In genomic region chr9:127308559-127309429, GRCh38 we compare ENCODE assay signal across 15 cellular contexts. TPM values are rescaled to one million over a fixed set of nuclear protein-coding genes. Genes with fewer than 3 reads are reported as not detected.
A peak's percentile ranks its signal among the peaks of the same experiment; 100 is the strongest.
DNase-seq lines count a peak whose midpoint lies in the region; TF ChIP-seq lines count a peak whose summit lies in the region.
"Had no signal": no experiment of that assay in that cellular context is flagged by ENCODE, and none has a peak within 500 bp of the region (broad histone marks: within the 10 kb centered on the region; RNA-seq: fewer than 3 reads in every experiment).

No MANE protein-coding gene starts in this region.

- peak overlapping the region; percentile 34 for H3K27ac Mint-ChIP-seq in MCF 10A (ENCODE audit: low read depth, unreplicated experiment)

- no peak overlapping the region for H3K4me3 Mint-ChIP-seq in MCF 10A (ENCODE audit: unreplicated experiment)

- H3K9me3 ChIP-seq in mammary epithelial cell (replicated peaks; ENCODE audit: insufficient read depth, low read length) (no peaks in the 10 kb centered on the region), adipocyte (ENCODE audit: control insufficient read depth, low read length) (no peaks in the 10 kb centered on the region), uterus (no peaks in the 10 kb centered on the region)
- H3K9me3 ChIP-seq: ovary, upper lobe of left lung had no signal

- POLR2A ChIA-PET in MCF 10A (lab: Yijun Ruan, JAX) = interaction anchor here (0.6 to 2.3 kb wide), 10 partner anchors 10 to 435 kb away, joined by 3 to 9 read pairs (median 4); partner anchors contain the start of genes LRSAM1, RPL12 and SLC2A8

- no peak overlapping the region for H3K4me2 ChIP-seq in mammary epithelial cell (ENCODE audit: insufficient read depth, low read depth, low read length)

- whole genome bisulfite sequencing in mammary epithelial cell (ENCODE audit: low coverage, missing lambda C conversion rate) = 84% methylated on average over 3 of the region's 3 CpGs

- TF ChIP-seq POLR2A in uterus (IDR thresholded peaks at IDR 0.05) = no peak

- H3K27ac ChIP-seq in mammary epithelial cell (ENCODE audit: insufficient read depth, low read depth, low read length) (no peak overlapping the region), uterus (peak overlapping the region; percentile 32 to 50)
- H3K27ac ChIP-seq: ovary, upper lobe of left lung had no signal

- no peak overlapping the region for H2AFZ ChIP-seq in mammary epithelial cell (ENCODE audit: low read depth, low read length)

- H3K27me3 Mint-ChIP-seq in MCF 10A (ENCODE audit: insufficient read depth, unreplicated experiment) = no peaks in the 10 kb centered on the region

- no peaks in the 10 kb centered on the region for H4K20me1 ChIP-seq in mammary epithelial cell (ENCODE audit: insufficient read depth, low read length)

- H3K79me2 ChIP-seq in mammary epithelial cell (ENCODE audit: insufficient read depth, low read length) = no peaks in the 10 kb centered on the region

- no peak for TF ChIP-seq CTCF in MCF 10A (IDR thresholded peaks at IDR 0.05; ENCODE audit: unreplicated experiment)
- TF ChIP-seq CTCF in mammary epithelial cell (conservative IDR thresholded peaks at IDR 0.05 in 1 of 2, IDR thresholded peaks at IDR 0.05 in 1 of 2; ENCODE audit: extremely low read depth in 1 of 2, insufficient read depth in 1 of 2, low read depth in 1 of 2, low read length in 2 of 2) = no peak
- no peak for TF ChIP-seq CTCF in uterus (IDR thresholded peaks at IDR 0.05)

- H3K27me3 ChIP-seq in mammary epithelial cell (ENCODE audit: insufficient read depth, low read length) (no peaks in the 10 kb centered on the region), adipocyte (replicated peaks; ENCODE audit: control insufficient read depth, insufficient read depth, low read length) (peaks cover 14% of the 10 kb centered on the region), uterus (no peaks in the 10 kb centered on the region)
- H3K27me3 ChIP-seq: ovary, upper lobe of left lung had no signal

- CTCF ChIA-PET in MCF 10A (lab: Yijun Ruan, JAX) (interaction anchor here (0.6 to 1.7 kb wide), 3 partner anchors 12 to 104 kb away, joined by 3 to 10 read pairs (median 4); partner anchors contain the start of gene SLC2A8), mammary epithelial cell (lab: Charles Lee; ENCODE audit: low non-redundant PET) (no interaction called here)

- peaks cover 2% of the 10 kb centered on the region for H3K36me3 Mint-ChIP-seq in MCF 10A (ENCODE audit: insufficient read depth, unreplicated experiment)

- in situ Hi-C loops in mammary epithelial cell (cut with MboI; ENCODE audit: low sequenced_read_pairs in 2 of 2) = no loop called here

- dilution Hi-C loops in mammary epithelial cell (cut with HindIII; ENCODE audit: low sequenced_read_pairs) = no loop called here

- intact Hi-C loops in MCF 10A (cut with micrococcal nuclease) = no loop called here
- intact Hi-C loops in mammary epithelial cell (cut with micrococcal nuclease) = no loop called here
- intact Hi-C loops in uterus (cut with DNase I; ENCODE audit: low total_unique reads) = no loop called here

- peaks cover 23% of the 10 kb centered on the region for H3K4me1 Mint-ChIP-seq in MCF 10A (ENCODE audit: insufficient read depth, unreplicated experiment)

- BruUV-seq in MCF 10A (replicated peaks; lab: Mats Ljungman, UMichigan) = no TSS peak
- no TSS peak for BruUV-seq in mammary epithelial cell (replicated peaks; lab: Mats Ljungman, UMichigan)

- no peaks in the 10 kb centered on the region for H3K9me3 Mint-ChIP-seq in MCF 10A (ENCODE audit: unreplicated experiment)

- H3K4me3 ChIP-seq in mammary epithelial cell (replicated peaks in 1 of 3; ENCODE audit: insufficient read depth in 1 of 3, low read depth in 2 of 3, low read length in 3 of 3) = no peak overlapping the region
- no peak overlapping the region for H3K4me3 ChIP-seq in adipocyte (ENCODE audit: low read length)
- no peak overlapping the region for H3K4me3 ChIP-seq in uterus
- H3K4me3 ChIP-seq: ovary, upper lobe of left lung had no signal

- peak; percentile 60 for DNase-seq in MCF 10A (ENCODE audit: unreplicated experiment)
- DNase-seq in mammary epithelial cell = no peak
- peak; percentile 87 for DNase-seq in adipocyte (ENCODE audit: low read depth)
- peak; percentile 53 for DNase-seq in globus pallidus (ENCODE audit: low spot score)
- no peak for DNase-seq in uterus
- DNase-seq in activated CD8-positive, alpha-beta memory T cell treated with anti-CD3 and anti-CD28 coated beads, Interleukin-2, amount 50 U/mL, for 4 hours = no peak
- DNase-seq in stimulated activated CD4-positive, alpha-beta T cell treated with anti-CD3 and anti-CD28 coated beads, Interleukin-2, amount 100 ng/mL, for 24 hours = no peak
- DNase-seq in kidney glomerular epithelial cell (lab: John Stamatoyannopoulos, UW) = no peak
- DNase-seq: activated T-cell treated with anti-CD3 and anti-CD28 coated beads, Interleukin-2, amount 50 U/mL, for 48 hours; effector CD4-positive, alpha-beta T cell; islet precursor cell; NCI-H524 treated with DMSO at 0.1 percent for 48 hours; ovary; T-helper 9 cell; upper lobe of left lung had no signal

- H3K4me1 ChIP-seq in mammary epithelial cell (ENCODE audit: insufficient read depth, low read length) = no peaks in the 10 kb centered on the region
- H3K4me1 ChIP-seq in adipocyte (ENCODE audit: control insufficient read depth, insufficient read depth, low read length) = peaks cover 25% of the 10 kb centered on the region
- peaks cover 0 to 4% of the 10 kb centered on the region in 2 donors for H3K4me1 ChIP-seq in uterus

- no peak overlapping the region for H3K9ac ChIP-seq in mammary epithelial cell (ENCODE audit: insufficient read depth, low read length)
- no peak overlapping the region for H3K9ac ChIP-seq in adipocyte (ENCODE audit: low read length)

- H3K36me3 ChIP-seq in mammary epithelial cell (ENCODE audit: insufficient read depth, low read length) = no peaks in the 10 kb centered on the region
- no peaks in the 10 kb centered on the region for H3K36me3 ChIP-seq in adipocyte (ENCODE audit: control insufficient read depth, insufficient read depth, low read length, severe bottlenecking)
- no peaks in the 10 kb centered on the region for H3K36me3 ChIP-seq in uterus
- H3K36me3 ChIP-seq: ovary, upper lobe of left lung had no signal

RNA-seq across cellular contexts. Expression of gene GARNL3, which starts 44.2 kb away (rescaled TPM):
- 4.9 and 6.1 TPM in 2 replicates for total RNA-seq in MCF 10A (2022)
- total RNA-seq in mammary epithelial cell = 1 to 10 TPM; 2.3 to 2.8 TPM
- polyA plus RNA-seq in mammary epithelial cell = 0.26 TPM
- polyA minus RNA-seq in mammary epithelial cell = 4.4 TPM
- total RNA-seq in uterus = 10 to 100 TPM in 3 of 4 donors, 1 to 10 TPM in 1; 9.7 to 79.7 (median 72.0) TPM

Comparison
In these comparisons a context has a peak if more than half of its experiments do, and no peak if none do; other contexts are left out.
1. DNase-seq: peak in MCF 10A (single experiment), adipocyte (single experiment) and globus pallidus (single experiment); none in mammary epithelial cell (single experiment), uterus (0 of 2), activated CD8-positive, alpha-beta memory T cell treated with anti-CD3 and anti-CD28 coated beads, Interleukin-2, amount 50 U/mL, for 4 hours (single experiment), stimulated activated CD4-positive, alpha-beta T cell treated with anti-CD3 and anti-CD28 coated beads, Interleukin-2, amount 100 ng/mL, for 24 hours (0 of 2) and kidney glomerular epithelial cell (single experiment).